ENCODE assay signal across 8 cellular contexts in genomic region chr14:78022059-78022458, GRCh38.
DNase-seq lines count a peak whose midpoint lies in the region; ATAC-seq and TF ChIP-seq lines count a peak whose summit lies in the region.

No MANE protein-coding gene starts in this region.

- ATAC-seq in DND-41 (ENCODE audit: insufficient read depth, low read depth) (peak; percentile 89), GM19351 (IDR thresholded peaks at IDR 0.05; ENCODE audit: unreplicated experiment) (peak; percentile 94), HG03469 (IDR thresholded peaks at IDR 0.05; ENCODE audit: unreplicated experiment) (peak; percentile 91)
- ATAC-seq in activated T-cell treated with anti-CD3 and anti-CD28 coated beads, Interleukin-2, amount 50 U/mL, for 72 hours (replicated peaks in 1 of 2), result peak; percentile 79 to 82

- no peaks in the 10 kb centered on the region for H3K4me1 ChIP-seq in DND-41 (ENCODE audit: insufficient read depth, low read length)

- H3K27ac Mint-ChIP-seq in activated T-cell treated with anti-CD3 and anti-CD28 coated beads, Interleukin-2, amount 50 U/mL, for 72 hours, result no peak overlapping the region

- no peaks in the 10 kb centered on the region for H3K79me2 ChIP-seq in DND-41 (ENCODE audit: insufficient read depth, low read length)

- H3K9me3 Mint-ChIP-seq in activated T-cell treated with anti-CD3 and anti-CD28 coated beads, Interleukin-2, amount 50 U/mL, for 72 hours, result peaks cover 0 to 3% of the 10 kb centered on the region in 2 donors

- no peaks in the 10 kb centered on the region for H3K36me3 Mint-ChIP-seq in activated T-cell treated with anti-CD3 and anti-CD28 coated beads, Interleukin-2, amount 50 U/mL, for 72 hours (ENCODE audit: insufficient read depth in 2 of 2)

- H3K9me3 ChIP-seq in DND-41 (ENCODE audit: insufficient read depth, low read length, severe bottlenecking), result no peaks in the 10 kb centered on the region

- no peak overlapping the region for H3K4me3 Mint-ChIP-seq in activated T-cell treated with anti-CD3 and anti-CD28 coated beads, Interleukin-2, amount 50 U/mL, for 72 hours

- no peak overlapping the region for H3K9ac ChIP-seq in DND-41 (ENCODE audit: low read depth, low read length)

- no peaks in the 10 kb centered on the region for H3K27me3 ChIP-seq in DND-41 (ENCODE audit: insufficient read depth, low read length, poor library complexity)

- no peaks in the 10 kb centered on the region for H3K36me3 ChIP-seq in DND-41 (ENCODE audit: insufficient read depth, low read length)

- H3K4me1 Mint-ChIP-seq in activated T-cell treated with anti-CD3 and anti-CD28 coated beads, Interleukin-2, amount 50 U/mL, for 72 hours (ENCODE audit: low read depth), result no peaks in the 10 kb centered on the region

- peak overlapping the region; percentile 58; the same call in 1 of the 2 replicates for H2AFZ ChIP-seq in DND-41 (ENCODE audit: low read depth, low read length)

- no peak overlapping the region for H3K4me2 ChIP-seq in DND-41 (ENCODE audit: insufficient read depth, low read length)

- H4K20me1 ChIP-seq in DND-41 (ENCODE audit: insufficient read depth, low read length), result no peaks in the 10 kb centered on the region

- peak; percentile 77 for TF ChIP-seq CTCF in DND-41 (IDR thresholded peaks at IDR 0.05; ENCODE audit: borderline replicate concordance, extremely low read depth, low read length, poor library complexity, severe bottlenecking)

- H3K4me3 ChIP-seq in DND-41 (ENCODE audit: low read depth in 1 of 2, low read length in 2 of 2), result no peak overlapping the region

- peaks cover 9% of the 10 kb centered on the region for H3K27me3 Mint-ChIP-seq in activated T-cell treated with anti-CD3 and anti-CD28 coated beads, Interleukin-2, amount 50 U/mL, for 72 hours (ENCODE audit: low read depth)

- DNase-seq in DND-41, result peak; percentile 72
- peak; percentile 48 for DNase-seq in NCI-H460 (ENCODE audit: extremely low read depth, low read depth)
- peak; percentile 67 to 77 for DNase-seq in activated T-cell treated with anti-CD3 and anti-CD28 coated beads, Interleukin-2, amount 50 U/mL, for 72 hours
- peak; percentile 68 for DNase-seq in iPS DF 19.7 (ENCODE audit: low read depth, low spot score)
- DNase-seq in stimulated activated CD4-positive, alpha-beta T cell treated with anti-CD3 and anti-CD28 coated beads, Interleukin-4, amount 100 ng/mL, for 24 hours, result peak; percentile 30
- DNase-seq in dedifferentiated amniotic fluid mesenchymal stem cell (ENCODE audit: extremely low spot score), result no peak

- H3K27ac ChIP-seq in DND-41 (ENCODE audit: low read length), result no peak overlapping the region
